ENCODE assay signal across 20 cellular contexts in the genomic region with DNA sequence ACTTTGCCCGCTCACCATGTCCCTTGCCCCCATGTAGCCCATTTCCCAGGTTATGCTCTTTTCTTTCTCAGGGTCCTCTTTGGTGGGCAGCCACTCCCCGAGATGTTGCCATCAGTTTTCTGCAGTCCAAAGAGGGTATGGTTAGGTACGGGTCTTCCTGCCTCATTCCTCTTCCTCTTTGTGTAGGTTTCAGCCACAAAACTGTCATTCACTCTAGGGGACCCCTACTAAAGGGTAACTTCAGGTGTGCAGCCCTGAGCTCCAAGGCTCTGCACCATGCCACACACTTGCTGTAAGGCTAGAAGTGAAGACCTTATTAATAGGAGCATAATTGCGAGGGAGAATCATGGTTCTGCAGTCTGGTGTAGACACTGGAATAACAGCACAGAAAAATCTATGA.
"Had no signal": no experiment of that assay in that cellular context is flagged by ENCODE, and none has a peak within 500 bp of the region (broad histone marks: within the 10 kb centered on the region; RNA-seq: fewer than 3 reads in every experiment).

No MANE protein-coding gene starts in this region.

- H3K9me3 Mint-ChIP-seq: activated CD4-positive, alpha-beta T cell treated with anti-CD3 and anti-CD28 coated beads, Interleukin-2, amount 10 ng/mL, durations not matched to agents 24 days and 14 days; activated T-helper 17 cell treated with anti-CD3 and anti-CD28 coated beads, Interleukin-2, amount 50 U/mL, for 72 hours; central memory CD8-positive, alpha-beta T cell; naive thymus-derived CD4-positive, alpha-beta T cell; T-helper 1 cell treated with Interleukin-12 subunit alpha and Interleukin-12 subunit beta and Interleukin-4 antibody, amounts not matched to agents 30 μg/mL and 1 μg/mL, for 36 hours; type B pancreatic cell; WTC11 had no signal

- ATAC-seq: activated T-helper 17 cell treated with anti-CD3 and anti-CD28 coated beads, Interleukin-2, amount 50 U/mL, for 72 hours; naive thymus-derived CD4-positive, alpha-beta T cell; right cardiac atrium; stimulated activated naive CD8-positive, alpha-beta T cell treated with anti-CD3 and anti-CD28 coated beads, Interleukin-15, Interleukin-2, amounts not matched to agents 100 U/mL and 50 U/mL, for 24 hours; WTC11 had no signal

- H3K4me1 Mint-ChIP-seq: activated T-helper 17 cell treated with anti-CD3 and anti-CD28 coated beads, Interleukin-2, amount 50 U/mL, for 72 hours had no signal

- H3K27me3 Mint-ChIP-seq: activated CD4-positive, alpha-beta T cell treated with anti-CD3 and anti-CD28 coated beads, Interleukin-2, amount 10 ng/mL, durations not matched to agents 24 days and 14 days; activated T-helper 17 cell treated with anti-CD3 and anti-CD28 coated beads, Interleukin-2, amount 50 U/mL, for 72 hours; central memory CD8-positive, alpha-beta T cell; naive thymus-derived CD4-positive, alpha-beta T cell; progenitor cell of endocrine pancreas; type B pancreatic cell had no signal

- H3K27ac ChIP-seq: epithelial cell of prostate, spleen, suprapubic skin had no signal

- H3K27ac Mint-ChIP-seq: activated CD4-positive, alpha-beta T cell treated with anti-CD3 and anti-CD28 coated beads, Interleukin-2, amount 10 ng/mL, durations not matched to agents 24 days and 14 days; activated naive CD4-positive, alpha-beta T cell treated with anti-CD3 and anti-CD28 coated beads for 36 hours; progenitor cell of endocrine pancreas; T-helper 1 cell treated with Interleukin-12 subunit alpha and Interleukin-12 subunit beta and Interleukin-4 antibody, amounts not matched to agents 30 μg/mL and 1 μg/mL, for 36 hours; type B pancreatic cell; WTC11 had no signal

- DNase-seq: activated CD4-positive, alpha-beta T cell treated with anti-CD3 and anti-CD28 coated beads, Interleukin-2, amount 10 ng/mL, durations not matched to agents 24 days and 14 days; activated naive CD4-positive, alpha-beta T cell treated with anti-CD3 and anti-CD28 coated beads for 36 hours; cortex of kidney; effector CD8-positive, alpha-beta T cell; hypothalamus; naive thymus-derived CD4-positive, alpha-beta T cell; nucleus accumbens; right cardiac atrium; spleen; stimulated activated CD4-positive, alpha-beta T cell treated with anti-CD3 and anti-CD28 coated beads, Interleukin-1b, Interleukin-23, amount 100 ng/mL, for 48 hours; stimulated activated naive CD8-positive, alpha-beta T cell treated with anti-CD3 and anti-CD28 coated beads, Interleukin-15, Interleukin-2, amounts not matched to agents 100 U/mL and 50 U/mL, for 24 hours had no signal

- H3K4me3 Mint-ChIP-seq: activated CD4-positive, alpha-beta T cell treated with anti-CD3 and anti-CD28 coated beads, Interleukin-2, amount 10 ng/mL, durations not matched to agents 24 days and 14 days; activated naive CD4-positive, alpha-beta T cell treated with anti-CD3 and anti-CD28 coated beads for 36 hours; activated T-helper 17 cell treated with anti-CD3 and anti-CD28 coated beads, Interleukin-2, amount 50 U/mL, for 72 hours; central memory CD8-positive, alpha-beta T cell; naive thymus-derived CD4-positive, alpha-beta T cell; T-helper 1 cell treated with Interleukin-12 subunit alpha and Interleukin-12 subunit beta and Interleukin-4 antibody, amounts not matched to agents 30 μg/mL and 1 μg/mL, for 36 hours; type B pancreatic cell; WTC11 had no signal

- H3K9me3 ChIP-seq: spleen, suprapubic skin had no signal

- H3K4me3 ChIP-seq: lung, spleen, suprapubic skin had no signal

- H3K27me3 ChIP-seq: spleen, suprapubic skin had no signal
